26 cellular contexts compared by ENCODE assay signal in the genomic region with DNA sequence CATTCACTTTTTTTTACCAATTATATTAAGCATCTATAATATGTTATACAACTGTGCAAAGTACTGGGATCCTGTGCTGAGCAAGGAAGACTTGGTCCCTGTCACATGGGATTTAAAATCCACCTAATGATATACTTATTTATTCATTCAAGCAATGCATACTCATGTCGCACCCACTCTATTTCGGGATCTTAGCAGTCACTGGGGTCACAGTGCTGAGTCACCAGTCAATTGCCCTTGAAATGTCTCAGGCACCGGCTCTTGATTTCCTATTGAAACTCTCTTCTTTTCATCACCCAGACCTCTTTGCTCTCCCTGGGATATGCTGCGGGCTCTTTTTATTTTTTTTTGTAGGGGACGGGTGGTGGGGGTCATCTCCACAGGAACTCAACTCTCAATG.
DNase-seq lines count a peak whose midpoint lies in the region; ATAC-seq and TF ChIP-seq lines count a peak whose summit lies in the region.
"Had no signal": no experiment of that assay in that cellular context is flagged by ENCODE, and none has a peak within 500 bp of the region (broad histone marks: within the 10 kb centered on the region; RNA-seq: fewer than 3 reads in every experiment).

No MANE protein-coding gene starts in this region.

- H3K18ac ChIP-seq in H9 (ENCODE audit: insufficient read length, low read depth, low read length) = no peak overlapping the region

- H4K91ac ChIP-seq in H9 (ENCODE audit: insufficient read length, low read depth, low read length) = no peak overlapping the region

- WGBS in H9 (ENCODE audit: extremely low coverage, insufficient read length, low lambda C conversion rate) = no CpG with 5 or more reads among the region's 5 CpGs

- peaks cover 5 to 7% of the 10 kb centered on the region in 2 experiments; a peak in 3 of 4 replicates for H3K4me1 Mint-ChIP-seq in H9
- no peaks in the 10 kb centered on the region for H3K4me1 Mint-ChIP-seq in CD4-positive, alpha-beta T cell (ENCODE audit: low read depth)
- H3K4me1 Mint-ChIP-seq: activated CD4-positive, alpha-beta T cell treated with anti-CD3 and anti-CD28 coated beads for 36 hours; naive thymus-derived CD8-positive, alpha-beta T cell had no signal

- H3K36me3 Mint-ChIP-seq in H9 (ENCODE audit: insufficient read depth in 1 of 3, low read depth in 3 of 3) = no peaks in the 10 kb centered on the region
- H3K36me3 Mint-ChIP-seq in CD4-positive, alpha-beta T cell (ENCODE audit: low read depth) = no peaks in the 10 kb centered on the region
- H3K36me3 Mint-ChIP-seq: naive thymus-derived CD8-positive, alpha-beta T cell had no signal

- POLR2A ChIA-PET in CD4-positive, alpha-beta T cell (lab: Charles Lee) = no interaction called here

- H3K9me3 Mint-ChIP-seq in H9 = peaks cover 0 to 3% of the 10 kb centered on the region in 2 experiments; a peak in 1 of 5 replicates
- H3K9me3 Mint-ChIP-seq in CD4-positive, alpha-beta T cell = no peaks in the 10 kb centered on the region
- H3K9me3 Mint-ChIP-seq: activated T-cell treated with anti-CD3 and anti-CD28 coated beads, Interleukin-2, amount 50 U/mL, for 4 hours had no signal

- no peak overlapping the region for H3K27ac ChIP-seq in H9 (ENCODE audit: insufficient read length, low read depth, low read length)
- H3K27ac ChIP-seq in CD4-positive, alpha-beta T cell (ENCODE audit: low read depth, low read length) = no peak overlapping the region
- H3K27ac ChIP-seq: right atrium auricular region, vagina had no signal

- no peaks in the 10 kb centered on the region for H4K20me1 ChIP-seq in H9 (ENCODE audit: control insufficient read depth, insufficient read depth, insufficient read length)

- no peak overlapping the region for H3K4me3 Mint-ChIP-seq in H9
- no peak overlapping the region for H3K4me3 Mint-ChIP-seq in CD4-positive, alpha-beta T cell
- H3K4me3 Mint-ChIP-seq: activated CD4-positive, alpha-beta T cell treated with anti-CD3 and anti-CD28 coated beads for 36 hours; activated T-cell treated with anti-CD3 and anti-CD28 coated beads, Interleukin-2, amount 50 U/mL, for 4 hours; naive thymus-derived CD8-positive, alpha-beta T cell had no signal

- no peak overlapping the region for H3K27ac Mint-ChIP-seq in H9
- H3K27ac Mint-ChIP-seq in CD4-positive, alpha-beta T cell = no peak overlapping the region
- H3K27ac Mint-ChIP-seq: activated CD4-positive, alpha-beta T cell treated with anti-CD3 and anti-CD28 coated beads for 36 hours; naive thymus-derived CD8-positive, alpha-beta T cell had no signal

- H3K23me2 ChIP-seq in H9 (ENCODE audit: insufficient read length, low read depth, low read length, poor library complexity, severe bottlenecking) = no peaks in the 10 kb centered on the region

- H2BK12ac ChIP-seq in H9 (ENCODE audit: insufficient read length, low read depth, low read length) = no peak overlapping the region

- no peaks in the 10 kb centered on the region for H3K79me2 ChIP-seq in H9 (ENCODE audit: insufficient read depth, low read length)

- peak overlapping the region; percentile 6 for H2BK120ac ChIP-seq in H9 (ENCODE audit: low read depth, low read length, poor library complexity, severe bottlenecking)

- no peaks in the 10 kb centered on the region for H3K27me3 ChIP-seq in H9 (ENCODE audit: insufficient read depth, low read length)
- H3K27me3 ChIP-seq in CD4-positive, alpha-beta T cell (ENCODE audit: control insufficient read depth, insufficient read depth, low read length) = no peaks in the 10 kb centered on the region
- H3K27me3 ChIP-seq: right atrium auricular region, vagina had no signal

- CTCF ChIA-PET in CD4-positive, alpha-beta T cell (lab: Charles Lee) = no interaction called here

- no peaks in the 10 kb centered on the region for H3K27me3 Mint-ChIP-seq in H9 (ENCODE audit: low read depth)
- no peaks in the 10 kb centered on the region for H3K27me3 Mint-ChIP-seq in CD4-positive, alpha-beta T cell
- H3K27me3 Mint-ChIP-seq: activated CD4-positive, alpha-beta T cell treated with anti-CD3 and anti-CD28 coated beads for 36 hours had no signal

- TF ChIP-seq CTCF in H9 (conservative IDR thresholded peaks at IDR 0.05) = no peak
- no peak for TF ChIP-seq CTCF in CD4-positive, alpha-beta T cell (IDR thresholded peaks at IDR 0.05)

- H2AK5ac ChIP-seq in H9 (ENCODE audit: insufficient read length, low read length) = no peak overlapping the region

- H2AFZ ChIP-seq in H9 (ENCODE audit: low read length) = no peak overlapping the region

- ATAC-seq in CD4-positive, alpha-beta T cell (ENCODE audit: poor library complexity) = no peak
- no peak for ATAC-seq in HG02938 (IDR thresholded peaks at IDR 0.05; ENCODE audit: unreplicated experiment)
- ATAC-seq: activated CD4-positive, alpha-beta T cell treated with anti-CD3 and anti-CD28 coated beads for 36 hours; activated T-cell treated with anti-CD3 and anti-CD28 coated beads, Interleukin-2, amount 50 U/mL, for 4 hours; HCT116; naive thymus-derived CD8-positive, alpha-beta T cell; Panc1; stimulated activated naive CD8-positive, alpha-beta T cell treated with anti-CD3 and anti-CD28 coated beads, Interleukin-15, Interleukin-2, amounts not matched to agents 100 U/mL and 50 U/mL, for 24 hours had no signal

- H3K79me1 ChIP-seq in H9 (ENCODE audit: insufficient read depth, low read depth, low read length, poor library complexity, severe bottlenecking) = no peaks in the 10 kb centered on the region

- no peak overlapping the region for H2BK5ac ChIP-seq in H9 (ENCODE audit: insufficient read length, low read length)

- no peak overlapping the region for H3K23ac ChIP-seq in H9 (ENCODE audit: insufficient read length, low read depth, low read length)

- intact Hi-C loops in CD4-positive, alpha-beta T cell (cut with DNase I, micrococcal nuclease) = no loop called here

- no peak overlapping the region for H4K8ac ChIP-seq in H9 (replicated peaks; ENCODE audit: insufficient read length, low read depth, low read length)

- no peak overlapping the region for H3T11ph ChIP-seq in H9 (ENCODE audit: low read length)

- no peak overlapping the region for H4K5ac ChIP-seq in H9 (ENCODE audit: insufficient read length, low read depth, low read length)

- H3K4me1 ChIP-seq in H9 (ENCODE audit: insufficient read depth, low read length) = no peaks in the 10 kb centered on the region
- H3K4me1 ChIP-seq: Caco-2, vagina had no signal

- no peak overlapping the region for H3K14ac ChIP-seq in H9 (ENCODE audit: insufficient read depth, low read length)

- no peaks in the 10 kb centered on the region for H3K9me3 ChIP-seq in H9 (ENCODE audit: control insufficient read depth, low read depth, low read length)
- H3K9me3 ChIP-seq in CD4-positive, alpha-beta T cell (ENCODE audit: control insufficient read depth, low read length) = no peaks in the 10 kb centered on the region
- H3K9me3 ChIP-seq: Caco-2, right atrium auricular region, vagina had no signal

- DNase-seq in A172 (ENCODE audit: low spot score) (peak; percentile 8), H9 (no peak), astrocyte of the hippocampus (ENCODE audit: low read depth, low spot score) (peak; percentile 8), kidney tubule cell (ENCODE audit: low spot score) (peak; percentile 25), AG20443 (ENCODE audit: low spot score) (no peak), kidney glomerular epithelial cell (lab: John Stamatoyannopoulos, UW) (no peak)
- no peak for DNase-seq in CD4-positive, alpha-beta T cell
- DNase-seq: activated CD4-positive, alpha-beta T cell treated with anti-CD3 and anti-CD28 coated beads for 36 hours; activated naive CD4-positive, alpha-beta T cell; activated T-cell treated with anti-CD3 and anti-CD28 coated beads, Interleukin-2, amount 50 U/mL, for 4 hours; Caco-2; dermis blood vessel endothelial cell; EL; glutamatergic neuron; left cardiac atrium; naive thymus-derived CD8-positive, alpha-beta T cell; NCI-H1436; NCI-H2107; NCI-H510A treated with DMSO at 0.1 percent for 48 hours; stimulated activated naive CD8-positive, alpha-beta T cell treated with anti-CD3 and anti-CD28 coated beads, Interleukin-15, Interleukin-2, amounts not matched to agents 100 U/mL and 50 U/mL, for 24 hours; T-helper 1 cell had no signal

- no peak overlapping the region for H3K4ac ChIP-seq in H9 (ENCODE audit: low read depth, low read length)

- no peak overlapping the region for H2BK15ac ChIP-seq in H9 (ENCODE audit: low read depth, low read length)

- no peak overlapping the region for H3K9ac ChIP-seq in H9 (ENCODE audit: extremely low read depth, insufficient read length, low read length)

- H3K4me2 ChIP-seq in H9 (ENCODE audit: insufficient read depth, insufficient read length, low read length) = no peak overlapping the region

- H3K56ac ChIP-seq in H9 (ENCODE audit: insufficient read length, low read depth, low read length) = no peak overlapping the region

- H2BK20ac ChIP-seq in H9 (ENCODE audit: low read depth, low read length, poor library complexity, severe bottlenecking) = no peak overlapping the region

Comparison
In these comparisons a context has a peak if more than half of its experiments do, and no peak if none do; other contexts are left out.
1. DNase-seq: peak in A172 (single experiment), astrocyte of the hippocampus (single experiment) and kidney tubule cell (single experiment); none in H9 (single experiment), CD4-positive, alpha-beta T cell (0 of 10), AG20443 (single experiment) and kidney glomerular epithelial cell (single experiment).